In the genomic region with DNA sequence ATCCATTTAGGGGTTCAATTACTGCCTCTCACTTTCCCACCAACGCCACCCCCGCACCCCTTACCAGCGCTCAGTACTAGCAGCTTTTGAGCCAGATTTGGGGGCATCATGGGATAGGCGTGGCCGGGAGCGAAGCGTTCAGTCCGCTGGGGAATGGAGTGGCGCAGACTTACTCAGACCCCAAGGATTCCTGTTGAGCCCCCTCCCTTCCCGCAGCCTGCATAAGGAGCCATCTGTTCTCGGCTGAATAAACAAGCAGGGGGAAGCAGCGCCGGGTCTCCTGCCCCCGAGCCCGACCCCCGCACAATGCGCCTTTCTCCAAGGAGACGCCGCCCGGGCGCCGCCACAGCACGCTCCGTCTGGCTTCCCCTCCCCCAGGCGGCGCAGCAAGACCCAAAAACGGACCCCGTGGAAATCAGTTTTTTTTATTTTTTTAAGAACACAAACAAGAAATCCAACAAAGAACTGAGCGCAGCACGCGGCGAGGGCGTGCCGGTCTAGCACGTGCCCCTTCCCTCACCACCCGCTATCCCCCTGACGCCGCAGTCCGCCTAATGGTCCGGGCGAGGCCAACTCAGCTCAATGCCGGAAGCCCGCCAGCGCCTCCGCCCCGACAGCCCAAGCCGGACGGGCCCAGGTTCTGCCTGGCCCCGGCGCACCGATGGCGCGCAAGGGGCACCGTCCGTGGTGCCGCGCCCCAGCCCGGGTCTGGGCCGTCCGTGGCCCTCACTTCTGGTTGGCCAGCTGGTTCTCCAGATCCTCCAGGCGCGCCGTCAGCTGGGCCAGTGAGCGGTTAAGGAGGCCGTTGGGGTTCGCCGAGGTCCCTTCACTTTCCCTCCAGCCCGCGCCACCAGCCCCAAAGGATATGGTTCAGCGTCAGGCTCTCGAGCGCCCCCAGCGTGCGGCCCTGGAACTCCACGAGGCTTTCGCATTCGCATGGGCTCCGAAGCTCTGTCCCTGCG, we compare ENCODE assay signal across 1 cellular context.
A peak's percentile ranks its signal among the peaks of the same experiment; 100 is the strongest.
TF ChIP-seq lines count a peak whose summit lies in the region.

No MANE protein-coding gene starts in this region.

TF ChIP-seq in H1, 55 proteins besides CTCF, POLR2A, EP300 and RAD21:
- TF ChIP-seq KDM5A (IDR thresholded peaks at IDR 0.05; ENCODE audit: low read length) = no peak
- 0 out of 4 replicates have a peak, but pooled peaks of 1 of the 2 experiments have one; percentile 59 for TF ChIP-seq HDAC2 (IDR thresholded peaks at IDR 0.05; ENCODE audit: borderline replicate concordance in 1 of 2, low read depth in 2 of 2, low read length in 2 of 2)
- TF ChIP-seq SIRT6 (IDR thresholded peaks at IDR 0.05; ENCODE audit: low read length) = no peak
- peak; percentile 57; the same call in 1 of the 2 replicates for TF ChIP-seq RBBP5 (IDR thresholded peaks at IDR 0.05; ENCODE audit: borderline replicate concordance, low read depth, low read length)
- TF ChIP-seq TBP (IDR thresholded peaks at IDR 0.05; ENCODE audit: low read depth, low read length) = peak; percentile 78
- no peak for TF ChIP-seq CBX5 (IDR thresholded peaks at IDR 0.05; ENCODE audit: low read depth, low read length)
- 0 out of 2 replicates have a peak, but pooled peaks have one; percentile 47 for TF ChIP-seq TEAD4 (IDR thresholded peaks at IDR 0.05; ENCODE audit: low read depth, low read length)
- no peak for TF ChIP-seq RXRA (IDR thresholded peaks at IDR 0.05; ENCODE audit: insufficient read depth, low read depth, low read length)
- no peak for TF ChIP-seq EGR1 (IDR thresholded peaks at IDR 0.05; ENCODE audit: borderline replicate concordance, low read depth, low read length)
- TF ChIP-seq, protein P1, sequence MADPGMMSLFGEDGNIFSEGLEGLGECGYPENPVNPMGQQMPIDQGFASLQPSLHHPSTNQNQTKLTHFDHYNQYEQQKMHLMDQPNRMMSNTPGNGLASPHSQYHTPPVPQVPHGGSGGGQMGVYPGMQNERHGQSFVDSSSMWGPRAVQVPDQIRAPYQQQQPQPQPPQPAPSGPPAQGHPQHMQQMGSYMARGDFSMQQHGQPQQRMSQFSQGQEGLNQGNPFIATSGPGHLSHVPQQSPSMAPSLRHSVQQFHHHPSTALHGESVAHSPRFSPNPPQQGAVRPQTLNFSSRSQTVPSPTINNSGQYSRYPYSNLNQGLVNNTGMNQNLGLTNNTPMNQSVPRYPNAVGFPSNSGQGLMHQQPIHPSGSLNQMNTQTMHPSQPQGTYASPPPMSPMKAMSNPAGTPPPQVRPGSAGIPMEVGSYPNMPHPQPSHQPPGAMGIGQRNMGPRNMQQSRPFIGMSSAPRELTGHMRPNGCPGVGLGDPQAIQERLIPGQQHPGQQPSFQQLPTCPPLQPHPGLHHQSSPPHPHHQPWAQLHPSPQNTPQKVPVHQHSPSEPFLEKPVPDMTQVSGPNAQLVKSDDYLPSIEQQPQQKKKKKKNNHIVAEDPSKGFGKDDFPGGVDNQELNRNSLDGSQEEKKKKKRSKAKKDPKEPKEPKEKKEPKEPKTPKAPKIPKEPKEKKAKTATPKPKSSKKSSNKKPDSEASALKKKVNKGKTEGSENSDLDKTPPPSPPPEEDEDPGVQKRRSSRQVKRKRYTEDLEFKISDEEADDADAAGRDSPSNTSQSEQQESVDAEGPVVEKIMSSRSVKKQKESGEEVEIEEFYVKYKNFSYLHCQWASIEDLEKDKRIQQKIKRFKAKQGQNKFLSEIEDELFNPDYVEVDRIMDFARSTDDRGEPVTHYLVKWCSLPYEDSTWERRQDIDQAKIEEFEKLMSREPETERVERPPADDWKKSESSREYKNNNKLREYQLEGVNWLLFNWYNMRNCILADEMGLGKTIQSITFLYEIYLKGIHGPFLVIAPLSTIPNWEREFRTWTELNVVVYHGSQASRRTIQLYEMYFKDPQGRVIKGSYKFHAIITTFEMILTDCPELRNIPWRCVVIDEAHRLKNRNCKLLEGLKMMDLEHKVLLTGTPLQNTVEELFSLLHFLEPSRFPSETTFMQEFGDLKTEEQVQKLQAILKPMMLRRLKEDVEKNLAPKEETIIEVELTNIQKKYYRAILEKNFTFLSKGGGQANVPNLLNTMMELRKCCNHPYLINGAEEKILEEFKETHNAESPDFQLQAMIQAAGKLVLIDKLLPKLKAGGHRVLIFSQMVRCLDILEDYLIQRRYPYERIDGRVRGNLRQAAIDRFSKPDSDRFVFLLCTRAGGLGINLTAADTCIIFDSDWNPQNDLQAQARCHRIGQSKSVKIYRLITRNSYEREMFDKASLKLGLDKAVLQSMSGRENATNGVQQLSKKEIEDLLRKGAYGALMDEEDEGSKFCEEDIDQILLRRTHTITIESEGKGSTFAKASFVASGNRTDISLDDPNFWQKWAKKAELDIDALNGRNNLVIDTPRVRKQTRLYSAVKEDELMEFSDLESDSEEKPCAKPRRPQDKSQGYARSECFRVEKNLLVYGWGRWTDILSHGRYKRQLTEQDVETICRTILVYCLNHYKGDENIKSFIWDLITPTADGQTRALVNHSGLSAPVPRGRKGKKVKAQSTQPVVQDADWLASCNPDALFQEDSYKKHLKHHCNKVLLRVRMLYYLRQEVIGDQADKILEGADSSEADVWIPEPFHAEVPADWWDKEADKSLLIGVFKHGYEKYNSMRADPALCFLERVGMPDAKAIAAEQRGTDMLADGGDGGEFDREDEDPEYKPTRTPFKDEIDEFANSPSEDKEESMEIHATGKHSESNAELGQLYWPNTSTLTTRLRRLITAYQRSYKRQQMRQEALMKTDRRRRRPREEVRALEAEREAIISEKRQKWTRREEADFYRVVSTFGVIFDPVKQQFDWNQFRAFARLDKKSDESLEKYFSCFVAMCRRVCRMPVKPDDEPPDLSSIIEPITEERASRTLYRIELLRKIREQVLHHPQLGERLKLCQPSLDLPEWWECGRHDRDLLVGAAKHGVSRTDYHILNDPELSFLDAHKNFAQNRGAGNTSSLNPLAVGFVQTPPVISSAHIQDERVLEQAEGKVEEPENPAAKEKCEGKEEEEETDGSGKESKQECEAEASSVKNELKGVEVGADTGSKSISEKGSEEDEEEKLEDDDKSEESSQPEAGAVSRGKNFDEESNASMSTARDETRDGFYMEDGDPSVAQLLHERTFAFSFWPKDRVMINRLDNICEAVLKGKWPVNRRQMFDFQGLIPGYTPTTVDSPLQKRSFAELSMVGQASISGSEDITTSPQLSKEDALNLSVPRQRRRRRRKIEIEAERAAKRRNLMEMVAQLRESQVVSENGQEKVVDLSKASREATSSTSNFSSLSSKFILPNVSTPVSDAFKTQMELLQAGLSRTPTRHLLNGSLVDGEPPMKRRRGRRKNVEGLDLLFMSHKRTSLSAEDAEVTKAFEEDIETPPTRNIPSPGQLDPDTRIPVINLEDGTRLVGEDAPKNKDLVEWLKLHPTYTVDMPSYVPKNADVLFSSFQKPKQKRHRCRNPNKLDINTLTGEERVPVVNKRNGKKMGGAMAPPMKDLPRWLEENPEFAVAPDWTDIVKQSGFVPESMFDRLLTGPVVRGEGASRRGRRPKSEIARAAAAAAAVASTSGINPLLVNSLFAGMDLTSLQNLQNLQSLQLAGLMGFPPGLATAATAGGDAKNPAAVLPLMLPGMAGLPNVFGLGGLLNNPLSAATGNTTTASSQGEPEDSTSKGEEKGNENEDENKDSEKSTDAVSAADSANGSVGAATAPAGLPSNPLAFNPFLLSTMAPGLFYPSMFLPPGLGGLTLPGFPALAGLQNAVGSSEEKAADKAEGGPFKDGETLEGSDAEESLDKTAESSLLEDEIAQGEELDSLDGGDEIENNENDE (IDR thresholded peaks at IDR 0.05; ENCODE audit: insufficient replicate concordance, low read length) = no peak
- peak; percentile 37; the same call in 1 of the 2 replicates for TF ChIP-seq JUND (IDR thresholded peaks at IDR 0.05; ENCODE audit: low read length)
- TF ChIP-seq RNF2 (IDR thresholded peaks at IDR 0.05; ENCODE audit: borderline replicate concordance, low read depth, low read length, missing control alignments, poor library complexity, severe bottlenecking) = no peak
- TF ChIP-seq TCF12 (IDR thresholded peaks at IDR 0.05; ENCODE audit: low read depth, low read length) = no peak
- no peak for TF ChIP-seq BCL11A (IDR thresholded peaks at IDR 0.05; ENCODE audit: low read depth in 2 of 2, low read length in 2 of 2)
- no peak for TF ChIP-seq NRF1 (IDR thresholded peaks at IDR 0.05; ENCODE audit: low read depth, low read length)
- TF ChIP-seq, protein P2, sequence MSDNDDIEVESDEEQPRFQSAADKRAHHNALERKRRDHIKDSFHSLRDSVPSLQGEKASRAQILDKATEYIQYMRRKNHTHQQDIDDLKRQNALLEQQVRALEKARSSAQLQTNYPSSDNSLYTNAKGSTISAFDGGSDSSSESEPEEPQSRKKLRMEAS (IDR thresholded peaks at IDR 0.05) = peak; percentile 97
- TF ChIP-seq POU5F1 (IDR thresholded peaks at IDR 0.05; ENCODE audit: low read depth, low read length) = no peak
- TF ChIP-seq, protein P3, sequence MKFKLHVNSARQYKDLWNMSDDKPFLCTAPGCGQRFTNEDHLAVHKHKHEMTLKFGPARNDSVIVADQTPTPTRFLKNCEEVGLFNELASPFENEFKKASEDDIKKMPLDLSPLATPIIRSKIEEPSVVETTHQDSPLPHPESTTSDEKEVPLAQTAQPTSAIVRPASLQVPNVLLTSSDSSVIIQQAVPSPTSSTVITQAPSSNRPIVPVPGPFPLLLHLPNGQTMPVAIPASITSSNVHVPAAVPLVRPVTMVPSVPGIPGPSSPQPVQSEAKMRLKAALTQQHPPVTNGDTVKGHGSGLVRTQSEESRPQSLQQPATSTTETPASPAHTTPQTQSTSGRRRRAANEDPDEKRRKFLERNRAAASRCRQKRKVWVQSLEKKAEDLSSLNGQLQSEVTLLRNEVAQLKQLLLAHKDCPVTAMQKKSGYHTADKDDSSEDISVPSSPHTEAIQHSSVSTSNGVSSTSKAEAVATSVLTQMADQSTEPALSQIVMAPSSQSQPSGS (IDR thresholded peaks at IDR 0.05; ENCODE audit: low read length) = 0 out of 2 replicates have a peak, but pooled peaks have one; percentile 32
- TF ChIP-seq SIN3A (conservative IDR thresholded peaks at IDR 0.05 in 1 of 2, IDR thresholded peaks at IDR 0.05 in 1 of 2; ENCODE audit: low read depth in 1 of 2, low read length in 2 of 2) = peak in 1 of 2 experiments; percentile 57; a peak in 1 of 4 replicates
- no peak for TF ChIP-seq SP1 (IDR thresholded peaks at IDR 0.05; ENCODE audit: low read depth, low read length)
- peak; percentile 59 for TF ChIP-seq PHF8 (conservative IDR thresholded peaks at IDR 0.05; ENCODE audit: low read depth, low read length)
- no peak; the same call in none of the 2 replicates for TF ChIP-seq GTF2F1 (IDR thresholded peaks at IDR 0.05; ENCODE audit: borderline replicate concordance, low read depth, low read length)
- TF ChIP-seq CREB1 (IDR thresholded peaks at IDR 0.05) = peak; percentile 65; the same call in 1 of the 2 replicates
- TF ChIP-seq CHD1 (IDR thresholded peaks at IDR 0.05; ENCODE audit: low read depth, low read length) = no peak
- TF ChIP-seq YY1 (IDR thresholded peaks at IDR 0.05; ENCODE audit: low read depth, low read length) = 0 out of 2 replicates have a peak, but pooled peaks have one; percentile 29
- TF ChIP-seq, protein P4, sequence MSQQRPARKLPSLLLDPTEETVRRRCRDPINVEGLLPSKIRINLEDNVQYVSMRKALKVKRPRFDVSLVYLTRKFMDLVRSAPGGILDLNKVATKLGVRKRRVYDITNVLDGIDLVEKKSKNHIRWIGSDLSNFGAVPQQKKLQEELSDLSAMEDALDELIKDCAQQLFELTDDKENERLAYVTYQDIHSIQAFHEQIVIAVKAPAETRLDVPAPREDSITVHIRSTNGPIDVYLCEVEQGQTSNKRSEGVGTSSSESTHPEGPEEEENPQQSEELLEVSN (IDR thresholded peaks at IDR 0.05) = peak; percentile 97
- TF ChIP-seq CTBP2 (IDR thresholded peaks at IDR 0.05; ENCODE audit: borderline replicate concordance, insufficient read depth, insufficient read length, low read length) = no peak
- TF ChIP-seq JUN (IDR thresholded peaks at IDR 0.05; ENCODE audit: low read depth, low read length) = no peak
- no peak for TF ChIP-seq SAP30 (IDR thresholded peaks at IDR 0.05; ENCODE audit: insufficient read depth, insufficient replicate concordance, low read length)
- TF ChIP-seq TAF1 (IDR thresholded peaks at IDR 0.05; ENCODE audit: low read depth, low read length) = peak; percentile 72
- TF ChIP-seq CHD2 (IDR thresholded peaks at IDR 0.05; ENCODE audit: low read length) = peak; percentile 16; the same call in 1 of the 2 replicates
- no peak; the same call in 1 of the 2 replicates for TF ChIP-seq GABPA (IDR thresholded peaks at IDR 0.05; ENCODE audit: borderline replicate concordance, insufficient read depth, low read length)
- TF ChIP-seq MAFK (IDR thresholded peaks at IDR 0.05; ENCODE audit: low read depth, low read length) = no peak
- no peak for TF ChIP-seq FOSL1 (IDR thresholded peaks at IDR 0.05; ENCODE audit: insufficient read depth, low read depth, low read length)
- TF ChIP-seq EZH2 (IDR thresholded peaks at IDR 0.05; ENCODE audit: low read depth, low read length, severe bottlenecking) = no peak
- no peak for TF ChIP-seq RFX5 (IDR thresholded peaks at IDR 0.05; ENCODE audit: borderline replicate concordance, low read depth, low read length)
- TF ChIP-seq ASH2L (IDR thresholded peaks at IDR 0.05; ENCODE audit: low read length) = peak; percentile 76
- no peak for TF ChIP-seq KDM1A (IDR thresholded peaks at IDR 0.05; ENCODE audit: borderline replicate concordance, low read length)
- TF ChIP-seq, protein P5, sequence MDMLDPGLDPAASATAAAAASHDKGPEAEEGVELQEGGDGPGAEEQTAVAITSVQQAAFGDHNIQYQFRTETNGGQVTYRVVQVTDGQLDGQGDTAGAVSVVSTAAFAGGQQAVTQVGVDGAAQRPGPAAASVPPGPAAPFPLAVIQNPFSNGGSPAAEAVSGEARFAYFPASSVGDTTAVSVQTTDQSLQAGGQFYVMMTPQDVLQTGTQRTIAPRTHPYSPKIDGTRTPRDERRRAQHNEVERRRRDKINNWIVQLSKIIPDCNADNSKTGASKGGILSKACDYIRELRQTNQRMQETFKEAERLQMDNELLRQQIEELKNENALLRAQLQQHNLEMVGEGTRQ (IDR thresholded peaks at IDR 0.05; ENCODE audit: low read length) = no peak; the same call in 1 of the 2 replicates
- no peak for TF ChIP-seq ZNF274 (IDR thresholded peaks at IDR 0.05; ENCODE audit: borderline replicate concordance, extremely low read depth, low read length)
- peak; percentile 52; the same call in 1 of the 2 replicates for TF ChIP-seq POLR2AphosphoS5 (IDR thresholded peaks at IDR 0.05; ENCODE audit: low read depth, low read length)
- TF ChIP-seq BRCA1 (IDR thresholded peaks at IDR 0.05; ENCODE audit: low read depth, low read length) = no peak
- TF ChIP-seq NANOG (IDR thresholded peaks at IDR 0.05; ENCODE audit: insufficient read depth, low read depth, low read length, poor library complexity, severe bottlenecking) = no peak
- no peak for TF ChIP-seq SP2 (IDR thresholded peaks at IDR 0.05; ENCODE audit: low read length)
- peak; percentile 79; the same call in 1 of the 2 replicates for TF ChIP-seq SP4 (IDR thresholded peaks at IDR 0.05; ENCODE audit: low read length)
- peak; percentile 99 for TF ChIP-seq KDM4A (IDR thresholded peaks at IDR 0.05; ENCODE audit: low read depth, low read length, severe bottlenecking)
- TF ChIP-seq SIX5 (IDR thresholded peaks at IDR 0.05; ENCODE audit: low read depth, low read length) = no peak
